28 cellular contexts compared by ENCODE assay signal in the genomic region with DNA sequence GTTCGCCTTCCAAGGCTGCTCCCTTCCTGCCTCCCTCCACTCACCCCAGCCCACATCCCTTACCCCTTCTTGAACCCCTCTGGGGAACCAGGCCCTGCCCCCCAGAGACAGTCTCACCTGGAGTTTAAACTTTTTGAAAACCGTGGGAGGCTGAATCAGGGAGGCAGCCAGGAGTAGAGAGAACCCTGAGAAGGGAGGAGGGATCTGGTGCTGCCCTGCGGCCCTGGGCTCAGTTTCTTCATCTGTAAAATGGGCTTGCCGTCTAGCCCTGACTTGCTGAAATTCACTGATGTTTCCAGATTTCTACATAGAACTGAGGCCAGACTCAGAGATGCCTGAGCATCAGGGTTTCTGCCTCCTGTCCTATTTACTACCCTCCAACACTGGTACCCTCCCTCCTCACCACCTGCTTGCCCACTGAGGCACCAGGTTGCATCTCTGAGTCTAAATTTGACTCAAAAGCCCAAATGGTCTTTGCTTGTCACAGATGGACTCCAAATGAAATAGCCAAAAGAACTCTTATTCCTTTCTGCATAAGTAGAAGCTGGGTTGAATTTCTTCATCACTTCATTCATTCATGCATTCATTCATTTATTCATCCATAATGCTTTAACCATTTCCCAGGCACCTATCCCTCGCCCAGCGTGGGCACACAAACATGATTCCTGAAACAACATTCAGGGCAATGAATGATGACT. TPM values are rescaled to one million over a fixed set of nuclear protein-coding genes. Genes with fewer than 3 reads are reported as not detected.
A peak's percentile ranks its signal among the peaks of the same experiment; 100 is the strongest.
DNase-seq lines count a peak whose midpoint lies in the region; ATAC-seq and TF ChIP-seq lines count a peak whose summit lies in the region.
"Had no signal": no experiment of that assay in that cellular context is flagged by ENCODE, and none has a peak within 500 bp of the region (broad histone marks: within the 10 kb centered on the region; RNA-seq: fewer than 3 reads in every experiment).

No MANE protein-coding gene starts in this region.

- no peak for ATAC-seq in GM19328 (IDR thresholded peaks at IDR 0.05; ENCODE audit: unreplicated experiment)
- ATAC-seq: activated CD4-positive, alpha-beta T cell treated with anti-CD3 and anti-CD28 coated beads for 36 hours; stimulated activated naive CD8-positive, alpha-beta T cell treated with anti-CD3 and anti-CD28 coated beads, Interleukin-15, Interleukin-2, amounts not matched to agents 100 U/mL and 50 U/mL, for 24 hours; T-cell had no signal

- CTCF ChIA-PET in RWPE1 (lab: Yijun Ruan, JAX): interaction anchor here (0.7 to 1.2 kb wide), 2 partner anchors 42 to 80 kb away, joined by 4 to 7 read pairs; no protein-coding TSS in a partner anchor

- no peaks in the 10 kb centered on the region for H3K9me3 ChIP-seq in hepatocyte (ENCODE audit: low read depth)
- no peaks in the 10 kb centered on the region for H3K9me3 ChIP-seq in effector memory CD4-positive, alpha-beta T cell (ENCODE audit: control insufficient read depth, low read length)
- H3K9me3 ChIP-seq: neutrophil, spleen had no signal

- peak overlapping the region; percentile 65 for H3K27ac ChIP-seq in RWPE1
- H3K27ac ChIP-seq in hepatocyte: peak overlapping the region; percentile 25
- H3K27ac ChIP-seq in effector memory CD4-positive, alpha-beta T cell (ENCODE audit: insufficient read depth, low read length, poor library complexity, severe bottlenecking): no peak overlapping the region
- H3K27ac ChIP-seq: neutrophil, spleen, tibial nerve had no signal

- no peaks in the 10 kb centered on the region for H3K79me2 ChIP-seq in hepatocyte

- no peaks in the 10 kb centered on the region for H4K20me1 ChIP-seq in hepatocyte (ENCODE audit: insufficient read depth, poor library complexity, severe bottlenecking)

- H3K4me1 ChIP-seq in hepatocyte (ENCODE audit: insufficient read depth): peaks cover 10% of the 10 kb centered on the region
- no peaks in the 10 kb centered on the region for H3K4me1 ChIP-seq in effector memory CD4-positive, alpha-beta T cell (ENCODE audit: control insufficient read depth, insufficient read depth, low read length, poor library complexity, severe bottlenecking)
- H3K4me1 ChIP-seq: tibial nerve had no signal

- H3K4me2 ChIP-seq in hepatocyte: no peak overlapping the region

- no peaks in the 10 kb centered on the region for H3K27me3 ChIP-seq in hepatocyte
- no peaks in the 10 kb centered on the region for H3K27me3 ChIP-seq in effector memory CD4-positive, alpha-beta T cell (replicated peaks; ENCODE audit: control insufficient read depth, insufficient read depth, low read length, poor library complexity, severe bottlenecking)
- H3K27me3 ChIP-seq: neutrophil, tibial nerve had no signal

- DNase-seq in HFFc6: no peak
- DNase-seq in RWPE1 (ENCODE audit: low spot score): no peak
- no peak for DNase-seq in hepatocyte (ENCODE audit: low spot score)
- DNase-seq in osteocyte (ENCODE audit: extremely low spot score, unreplicated experiment): no peak
- no peak for DNase-seq in effector memory CD4-positive, alpha-beta T cell
- no peak for DNase-seq in stimulated activated naive CD4-positive, alpha-beta T cell (lab: John Stamatoyannopoulos, UW)
- DNase-seq: activated CD4-positive, alpha-beta T cell treated with anti-CD3 and anti-CD28 coated beads for 36 hours; activated naive CD4-positive, alpha-beta T cell treated with Interleukin-2 at 50 U/mL for 16 hours; activated T-cell treated with anti-CD3 and anti-CD28 coated beads, Interleukin-2, amount 50 U/mL, for 48 hours; amygdala; central memory CD4-positive, alpha-beta T cell; dermis blood vessel endothelial cell; DMS53; foreskin melanocyte; GF-D8; NCI-H1105; Right ventricle myocardium superior; spleen; stimulated activated CD4-positive, alpha-beta T cell treated with anti-CD3 and anti-CD28 coated beads, Interleukin-4, amount 100 ng/mL, for 24 hours; stimulated activated naive CD8-positive, alpha-beta T cell treated with anti-CD3 and anti-CD28 coated beads, Interleukin-15, Interleukin-2, amounts not matched to agents 100 U/mL and 50 U/mL, for 24 hours; T-cell had no signal

- H3K4me3 ChIP-seq in hepatocyte: no peak overlapping the region
- no peak overlapping the region for H3K4me3 ChIP-seq in effector memory CD4-positive, alpha-beta T cell (ENCODE audit: insufficient read depth, low read depth, low read length, poor library complexity, severe bottlenecking)
- H3K4me3 ChIP-seq: spleen, tibial nerve had no signal

- TF ChIP-seq CTCF in HFFc6 (IDR thresholded peaks at IDR 0.05) (no peak), RWPE1 (conservative IDR thresholded peaks at IDR 0.05; ENCODE audit: low read depth) (no peak), hepatocyte (IDR thresholded peaks at IDR 0.05; ENCODE audit: poor library complexity) (no peak), osteocyte (IDR thresholded peaks at IDR 0.05) (no peak)

- H3K36me3 Mint-ChIP-seq in HFFc6 (ENCODE audit: low read depth) (no peaks in the 10 kb centered on the region), osteocyte (ENCODE audit: unreplicated experiment) (no peaks in the 10 kb centered on the region)
- H3K36me3 Mint-ChIP-seq: T-cell had no signal

- H3K27me3 Mint-ChIP-seq in HFFc6 (ENCODE audit: insufficient read depth) (peaks cover 15% of the 10 kb centered on the region), osteocyte (ENCODE audit: unreplicated experiment) (no peaks in the 10 kb centered on the region)
- H3K27me3 Mint-ChIP-seq: activated CD4-positive, alpha-beta T cell treated with anti-CD3 and anti-CD28 coated beads for 36 hours had no signal

- peak overlapping the region; percentile 73; the same call in 1 of the 2 replicates for H3K27ac Mint-ChIP-seq in HFFc6
- H3K27ac Mint-ChIP-seq in osteocyte (ENCODE audit: unreplicated experiment): peak overlapping the region; percentile 47
- H3K27ac Mint-ChIP-seq: activated CD4-positive, alpha-beta T cell treated with anti-CD3 and anti-CD28 coated beads for 36 hours; T-cell had no signal

- H3K4me1 Mint-ChIP-seq in HFFc6 (ENCODE audit: low read depth) (peaks cover 29% of the 10 kb centered on the region), osteocyte (ENCODE audit: unreplicated experiment) (peaks cover 30% of the 10 kb centered on the region)
- H3K4me1 Mint-ChIP-seq: activated CD4-positive, alpha-beta T cell treated with anti-CD3 and anti-CD28 coated beads for 36 hours; T-cell had no signal

- no peaks in the 10 kb centered on the region for H3K9me2 ChIP-seq in hepatocyte (replicated peaks; ENCODE audit: insufficient read depth)

- no peaks in the 10 kb centered on the region for H3K36me3 ChIP-seq in hepatocyte (replicated peaks; ENCODE audit: insufficient read depth, low read depth)
- no peaks in the 10 kb centered on the region for H3K36me3 ChIP-seq in effector memory CD4-positive, alpha-beta T cell (ENCODE audit: control insufficient read depth, insufficient read depth, low read length)
- H3K36me3 ChIP-seq: neutrophil, spleen, tibial nerve had no signal

- H3K4me3 Mint-ChIP-seq in HFFc6 (peak overlapping the region; percentile 48), osteocyte (ENCODE audit: unreplicated experiment) (no peak overlapping the region)
- H3K4me3 Mint-ChIP-seq: activated CD4-positive, alpha-beta T cell treated with anti-CD3 and anti-CD28 coated beads for 36 hours; T-cell had no signal

- WGBS in hepatocyte (ENCODE audit: low lambda C conversion rate, missing lambda C conversion rate): 77% methylated on average over 6 of the region's 6 CpGs

- H2AFZ ChIP-seq in hepatocyte: no peak overlapping the region

- H3K9me3 Mint-ChIP-seq in HFFc6: no peaks in the 10 kb centered on the region
- no peaks in the 10 kb centered on the region for H3K9me3 Mint-ChIP-seq in osteocyte (ENCODE audit: unreplicated experiment)
- H3K9me3 Mint-ChIP-seq: T-cell had no signal

- POLR2A ChIA-PET in RWPE1 (lab: Yijun Ruan, JAX; ENCODE audit: low non-redundant PET): no interaction called here

RNA-seq across cellular contexts. Expression of a gene that starts 11.9 kb away (rescaled TPM):
- 1 to 10 TPM; 2.2 to 3.2 (median 2.6) TPM for total RNA-seq in HFFc6 (2021; fragmentation: NEBNext Ultra II Directional; extraction: Animal tissue kit (Norgen Biotek cat#: 25700))
- total RNA-seq in hepatocyte (13.6 and 31.5 TPM in 2 replicates), osteocyte (23.2 and 25.8 TPM in 2 replicates)
- polyA plus RNA-seq in hepatocyte: 37.1 and 56.6 TPM in 2 replicates
- total RNA-seq: activated CD4-positive, alpha-beta T cell treated with anti-CD3 and anti-CD28 coated beads for 36 hours; HT1080; LHCN-M2; Right ventricle myocardium superior; T-cell had no signal
- polyA plus RNA-seq: liver had no signal

RNA-seq across cellular contexts. Expression of a gene that starts 21.7 kb away (rescaled TPM):
- total RNA-seq in HFFc6 (2021; fragmentation: NEBNext Ultra II Directional; extraction: Animal tissue kit (Norgen Biotek cat#: 25700)): under 1 TPM in 1 of 6 experiments, not detected in 5; 0.30 TPM
- 0.32 and 0.63 TPM in 2 replicates for total RNA-seq in hepatocyte
- polyA plus RNA-seq in hepatocyte: 0.86 and 1.3 TPM in 2 replicates
- total RNA-seq in osteocyte: not detected in 2 replicates
- total RNA-seq: activated CD4-positive, alpha-beta T cell treated with anti-CD3 and anti-CD28 coated beads for 36 hours; dermis blood vessel endothelial cell; HT1080; LHCN-M2; liver; Right ventricle myocardium superior; spleen; T-cell; tibial nerve had no signal
- polyA plus RNA-seq: esophagus, liver had no signal

RNA-seq across cellular contexts. Expression of a gene that starts 41.0 kb away (rescaled TPM):
- 1 to 10 TPM; 1.7 to 6.3 (median 1.9) TPM for total RNA-seq in HFFc6 (2021; fragmentation: NEBNext Ultra II Directional; extraction: Animal tissue kit (Norgen Biotek cat#: 25700))
- total RNA-seq in hepatocyte (31.4 and 36.4 TPM in 2 replicates), osteocyte (108 and 110 TPM in 2 replicates)
- 27.8 and 32.0 TPM in 2 replicates for polyA plus RNA-seq in hepatocyte
- total RNA-seq: activated CD4-positive, alpha-beta T cell treated with anti-CD3 and anti-CD28 coated beads for 36 hours had no signal
